Comparison of ENCODE assay signal across 2 cellular contexts in the genomic region with DNA sequence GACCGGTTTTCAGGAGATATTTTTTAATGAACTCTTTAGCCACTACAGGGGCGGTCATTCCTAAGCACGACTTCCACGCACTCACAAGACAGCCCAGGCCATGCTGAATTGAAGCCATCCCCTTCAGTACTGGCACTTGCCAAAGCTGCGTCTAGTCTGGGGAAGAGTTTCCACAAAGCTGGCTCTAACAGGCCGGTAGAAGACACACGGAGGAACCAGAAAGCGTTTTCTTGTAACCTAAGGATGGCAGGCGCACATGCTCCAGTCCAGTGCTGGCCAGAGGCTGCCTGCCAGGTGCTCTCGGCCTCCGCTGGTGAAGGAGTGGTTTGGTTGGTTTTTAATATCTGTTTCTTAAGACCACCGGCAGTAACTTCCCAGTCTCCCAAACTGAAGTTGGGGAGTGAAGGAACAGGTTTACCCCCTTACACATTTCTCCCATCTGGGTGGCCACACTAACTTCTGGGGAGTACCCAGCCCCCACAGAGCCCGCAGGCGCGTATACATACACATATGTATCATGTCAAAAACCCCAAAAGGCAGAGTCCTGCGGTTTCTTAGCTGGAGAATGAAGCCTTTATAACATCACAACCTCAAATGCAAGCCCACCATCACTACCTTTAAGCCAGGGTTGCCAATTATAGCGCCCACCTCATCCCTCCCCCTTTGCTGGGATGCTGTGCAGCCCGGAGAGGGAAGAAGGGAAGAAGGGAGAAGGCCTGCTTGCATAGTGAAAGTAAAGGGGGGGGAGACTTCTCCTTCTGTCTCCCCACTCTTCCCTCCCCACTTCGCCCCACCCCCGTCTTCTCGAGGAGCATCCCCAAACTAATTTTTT.
TF ChIP-seq lines count a peak whose summit lies in the region.

No MANE protein-coding gene starts in this region.

TF ChIP-seq in liver, 16 proteins besides CTCF, POLR2A, EP300 and RAD21:
- TF ChIP-seq EGR1 (IDR thresholded peaks at IDR 0.05; ENCODE audit: low read depth in 2 of 2) = no peak

TF ChIP-seq in HepG2, 621 proteins besides CTCF, POLR2A, EP300 and RAD21:
- TF ChIP-seq ZBTB7A (CRISPR knock-in tag; IDR thresholded peaks at IDR 0.05) = no peak
- no peak for TF ChIP-seq ZFY (CRISPR knock-in tag; IDR thresholded peaks at IDR 0.05)
- TF ChIP-seq, protein P1, sequence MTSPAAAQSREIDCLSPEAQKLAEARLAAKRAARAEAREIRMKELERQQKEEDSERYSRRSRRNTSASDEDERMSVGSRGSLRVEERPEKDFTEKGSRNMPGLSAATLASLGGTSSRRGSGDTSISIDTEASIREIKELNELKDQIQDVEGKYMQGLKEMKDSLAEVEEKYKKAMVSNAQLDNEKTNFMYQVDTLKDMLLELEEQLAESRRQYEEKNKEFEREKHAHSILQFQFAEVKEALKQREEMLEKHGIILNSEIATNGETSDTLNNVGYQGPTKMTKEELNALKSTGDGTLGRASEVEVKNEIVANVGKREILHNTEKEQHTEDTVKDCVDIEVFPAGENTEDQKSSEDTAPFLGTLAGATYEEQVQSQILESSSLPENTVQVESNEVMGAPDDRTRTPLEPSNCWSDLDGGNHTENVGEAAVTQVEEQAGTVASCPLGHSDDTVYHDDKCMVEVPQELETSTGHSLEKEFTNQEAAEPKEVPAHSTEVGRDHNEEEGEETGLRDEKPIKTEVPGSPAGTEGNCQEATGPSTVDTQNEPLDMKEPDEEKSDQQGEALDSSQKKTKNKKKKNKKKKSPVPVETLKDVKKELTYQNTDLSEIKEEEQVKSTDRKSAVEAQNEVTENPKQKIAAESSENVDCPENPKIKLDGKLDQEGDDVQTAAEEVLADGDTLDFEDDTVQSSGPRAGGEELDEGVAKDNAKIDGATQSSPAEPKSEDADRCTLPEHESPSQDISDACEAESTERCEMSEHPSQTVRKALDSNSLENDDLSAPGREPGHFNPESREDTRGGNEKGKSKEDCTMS (CRISPR knock-in tag; conservative IDR thresholded peaks at IDR 0.05) = no peak
- TF ChIP-seq, protein P2, sequence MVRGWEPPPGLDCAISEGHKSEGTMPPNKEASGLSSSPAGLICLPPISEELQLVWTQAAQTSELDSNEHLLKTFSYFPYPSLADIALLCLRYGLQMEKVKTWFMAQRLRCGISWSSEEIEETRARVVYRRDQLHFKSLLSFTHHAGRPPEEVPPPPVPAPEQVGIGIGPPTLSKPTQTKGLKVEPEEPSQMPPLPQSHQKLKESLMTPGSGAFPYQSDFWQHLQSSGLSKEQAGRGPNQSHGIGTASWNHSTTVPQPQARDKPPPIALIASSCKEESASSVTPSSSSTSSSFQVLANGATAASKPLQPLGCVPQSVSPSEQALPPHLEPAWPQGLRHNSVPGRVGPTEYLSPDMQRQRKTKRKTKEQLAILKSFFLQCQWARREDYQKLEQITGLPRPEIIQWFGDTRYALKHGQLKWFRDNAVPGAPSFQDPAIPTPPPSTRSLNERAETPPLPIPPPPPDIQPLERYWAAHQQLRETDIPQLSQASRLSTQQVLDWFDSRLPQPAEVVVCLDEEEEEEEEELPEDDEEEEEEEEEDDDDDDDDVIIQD (CRISPR knock-in tag; IDR thresholded peaks at IDR 0.05; ENCODE audit: low read depth) = no peak
- no peak for TF ChIP-seq PPARG (CRISPR knock-in tag; conservative IDR thresholded peaks at IDR 0.05)
- no peak for TF ChIP-seq HES4 (CRISPR knock-in tag; IDR thresholded peaks at IDR 0.05; ENCODE audit: borderline replicate concordance)
- TF ChIP-seq ARNTL (CRISPR knock-in tag; IDR thresholded peaks at IDR 0.05) = no peak
- no peak for TF ChIP-seq RFX5 (IDR thresholded peaks at IDR 0.05; ENCODE audit: low read depth, low read length)
- no peak for TF ChIP-seq HNRNPH1 (optimal IDR thresholded peaks at IDR 0.05; ENCODE audit: low read depth, low read length)
- no peak for TF ChIP-seq U2AF1 (optimal IDR thresholded peaks at IDR 0.05; ENCODE audit: low read depth, low read length)
- no peak for TF ChIP-seq MTF1 (CRISPR knock-in tag; IDR thresholded peaks at IDR 0.05)
- TF ChIP-seq HOXA7 (CRISPR knock-in tag; IDR thresholded peaks at IDR 0.05) = no peak
- TF ChIP-seq ZNF773 (CRISPR knock-in tag; IDR thresholded peaks at IDR 0.05; ENCODE audit: borderline replicate concordance) = no peak
- no peak for TF ChIP-seq SP4 (CRISPR knock-in tag; IDR thresholded peaks at IDR 0.05)
- TF ChIP-seq, protein P3, sequence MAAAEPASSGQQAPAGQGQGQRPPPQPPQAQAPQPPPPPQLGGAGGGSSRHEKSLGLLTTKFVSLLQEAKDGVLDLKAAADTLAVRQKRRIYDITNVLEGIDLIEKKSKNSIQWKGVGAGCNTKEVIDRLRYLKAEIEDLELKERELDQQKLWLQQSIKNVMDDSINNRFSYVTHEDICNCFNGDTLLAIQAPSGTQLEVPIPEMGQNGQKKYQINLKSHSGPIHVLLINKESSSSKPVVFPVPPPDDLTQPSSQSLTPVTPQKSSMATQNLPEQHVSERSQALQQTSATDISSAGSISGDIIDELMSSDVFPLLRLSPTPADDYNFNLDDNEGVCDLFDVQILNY (CRISPR knock-in tag; conservative IDR thresholded peaks at IDR 0.05) = no peak
- TF ChIP-seq ZNF572 (CRISPR knock-in tag; IDR thresholded peaks at IDR 0.05) = no peak
- TF ChIP-seq SRSF1 (optimal IDR thresholded peaks at IDR 0.05; ENCODE audit: low read depth, low read length) = no peak
- TF ChIP-seq, protein P4, sequence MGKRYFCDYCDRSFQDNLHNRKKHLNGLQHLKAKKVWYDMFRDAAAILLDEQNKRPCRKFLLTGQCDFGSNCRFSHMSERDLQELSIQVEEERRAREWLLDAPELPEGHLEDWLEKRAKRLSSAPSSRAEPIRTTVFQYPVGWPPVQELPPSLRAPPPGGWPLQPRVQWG (CRISPR knock-in tag; IDR thresholded peaks at IDR 0.05; ENCODE audit: borderline replicate concordance, low read depth) = no peak
- TF ChIP-seq SP140L (CRISPR knock-in tag; IDR thresholded peaks at IDR 0.05; ENCODE audit: borderline replicate concordance) = no peak
